Comparison of ENCODE assay signal across 15 cellular contexts in the genomic region with DNA sequence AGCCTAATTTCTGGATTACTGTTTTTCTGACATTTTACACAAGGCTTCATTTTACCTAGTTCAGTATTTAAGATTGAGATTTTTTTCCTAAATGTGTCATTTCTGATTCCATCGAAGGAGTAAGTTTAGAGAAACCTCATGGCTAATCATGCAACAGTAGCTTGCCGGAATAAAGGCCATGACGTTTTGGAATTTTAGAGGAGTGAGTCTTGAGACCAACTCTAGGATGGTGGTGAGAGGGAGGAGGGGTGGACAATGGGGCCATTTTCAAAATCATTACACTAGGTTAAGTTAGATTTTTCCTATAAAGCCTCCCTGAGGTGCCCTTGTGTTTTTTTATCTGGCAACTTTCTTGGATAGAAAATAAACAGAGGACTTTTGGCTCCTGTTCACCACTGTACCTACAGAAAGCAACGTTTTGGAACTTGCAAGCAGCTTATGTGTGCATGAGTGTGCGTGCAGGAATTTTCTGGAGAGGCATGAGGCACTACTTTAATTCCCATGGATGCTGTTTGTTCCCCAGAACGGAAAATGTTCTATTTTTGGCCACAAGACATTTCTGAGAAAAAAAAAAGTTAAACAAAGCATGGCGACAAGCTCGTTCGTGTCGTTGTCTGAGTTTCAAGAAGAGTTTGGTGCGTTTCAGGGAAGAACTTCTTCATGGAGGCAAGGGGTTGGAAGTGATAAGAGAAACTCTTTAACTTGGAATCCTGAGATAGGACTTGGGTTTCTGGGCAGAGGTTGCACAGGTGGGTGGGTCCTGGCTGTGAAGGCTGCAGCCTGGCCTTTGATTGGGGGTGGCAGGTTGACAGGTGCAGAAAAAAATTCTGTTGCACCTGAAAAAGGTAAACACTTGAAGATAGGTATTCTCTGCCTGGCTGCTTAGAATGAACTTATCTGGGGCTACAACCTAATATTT.
DNase-seq lines count a peak whose midpoint lies in the region; ATAC-seq and TF ChIP-seq lines count a peak whose summit lies in the region.
"Had no signal": no experiment of that assay in that cellular context is flagged by ENCODE, and none has a peak within 500 bp of the region (broad histone marks: within the 10 kb centered on the region; RNA-seq: fewer than 3 reads in every experiment).

No MANE protein-coding gene starts in this region.

- WGBS in right lobe of liver (ENCODE audit: insufficient coverage, low coverage, low lambda C conversion rate, missing lambda C conversion rate), result 81% methylated on average over 11 of the region's 11 CpGs

- no peak for TF ChIP-seq POLR2A in right lobe of liver (IDR thresholded peaks at IDR 0.05)

- peak overlapping the region; percentile 97 for H3K27ac ChIP-seq in KOPT-K1 (ENCODE audit: low read depth, low read length, poor library complexity, severe bottlenecking)
- peak overlapping the region; percentile 76 to 81 for H3K27ac ChIP-seq in left lung
- H3K27ac ChIP-seq in tibial artery, result peak overlapping the region; percentile 72 to 81
- no peak overlapping the region for H3K27ac ChIP-seq in right lobe of liver
- no peak overlapping the region for H3K27ac ChIP-seq in PC-3 (ENCODE audit: low read length)
- H3K27ac ChIP-seq: SK-N-MC had no signal

- H3K27me3 ChIP-seq in left lung (no peaks in the 10 kb centered on the region), tibial artery (no peaks in the 10 kb centered on the region), right lobe of liver (no peaks in the 10 kb centered on the region), PC-3 (ENCODE audit: low read length) (no peaks in the 10 kb centered on the region)
- H3K27me3 ChIP-seq: tibial nerve had no signal

- H3K4me3 ChIP-seq in cardiac fibroblast (replicated peaks in 1 of 2; ENCODE audit: low read depth in 2 of 2, low read length in 2 of 2), result no peak overlapping the region
- no peak overlapping the region for H3K4me3 ChIP-seq in left lung
- peak overlapping the region in 1 of 2 donors; percentile 9 for H3K4me3 ChIP-seq in tibial artery
- no peak overlapping the region for H3K4me3 ChIP-seq in right lobe of liver
- no peak overlapping the region for H3K4me3 ChIP-seq in PC-3 (ENCODE audit: low read length)
- H3K4me3 ChIP-seq: GM12878, SK-N-MC, tibial nerve had no signal

- no peak overlapping the region for H3K4me2 ChIP-seq in PC-3 (ENCODE audit: low read length)

- POLR2A ChIA-PET in PC-3 (lab: Charles Lee; ENCODE audit: unreplicated experiment), result no interaction called here

- no TSS peak for BruUV-seq in PC-3 (replicated peaks; lab: Mats Ljungman, UMichigan)

- H3K9me2 ChIP-seq in PC-3 (replicated peaks; ENCODE audit: low read length), result no peaks in the 10 kb centered on the region

- DNase-seq in cardiac fibroblast (ENCODE audit: low read depth in 2 of 2) (peak; percentile 54 to 65), left lung (no peak), tibial artery (no peak), right lobe of liver (no peak), PC-3 (no peak), omental fat pad (ENCODE audit: low spot score) (no peak)
- DNase-seq: activated naive CD4-positive, alpha-beta T cell treated with anti-CD3 and anti-CD28 coated beads for 36 hours; C1 segment of cervical spinal cord; erythroblast; NCI-H2107; NK-92 treated with Interleukin-12 subunit alpha and Interleukin-12 subunit beta, amount 100 ng/mL, for 24 hours had no signal

- H3K9me3 ChIP-seq in KOPT-K1 (ENCODE audit: insufficient read depth, low read length, poor library complexity, severe bottlenecking), result no peaks in the 10 kb centered on the region
- no peaks in the 10 kb centered on the region for H3K9me3 ChIP-seq in left lung
- no peaks in the 10 kb centered on the region for H3K9me3 ChIP-seq in tibial artery
- H3K9me3 ChIP-seq in right lobe of liver, result no peaks in the 10 kb centered on the region
- no peaks in the 10 kb centered on the region for H3K9me3 ChIP-seq in PC-3 (ENCODE audit: low read length)
- H3K9me3 ChIP-seq: tibial nerve had no signal

- H3K9ac ChIP-seq in PC-3 (ENCODE audit: low read length), result no peak overlapping the region

- intact Hi-C loops in left lung (cut with DNase I), result no loop called here
- intact Hi-C loops in tibial artery (cut with DNase I; ENCODE audit: low total_unique reads), result loop anchor here (5.0 kb wide), 1 partner anchor 71 kb away; no protein-coding TSS in a partner anchor
- intact Hi-C loops in right lobe of liver (cut with DNase I), result no loop called here
- intact Hi-C loops in PC-3 (cut with micrococcal nuclease), result no loop called here

- H3K36me3 ChIP-seq in KOPT-K1 (ENCODE audit: insufficient read depth, low read length) (no peaks in the 10 kb centered on the region), left lung (no peaks in the 10 kb centered on the region), tibial artery (no peaks in the 10 kb centered on the region), right lobe of liver (no peaks in the 10 kb centered on the region), PC-3 (ENCODE audit: low read depth, low read length) (no peaks in the 10 kb centered on the region)
- H3K36me3 ChIP-seq: tibial nerve had no signal

- no peaks in the 10 kb centered on the region for H3K79me2 ChIP-seq in PC-3 (ENCODE audit: low read length)

- H2AFZ ChIP-seq in PC-3 (ENCODE audit: low read length), result no peak overlapping the region

- TF ChIP-seq CTCF in cardiac fibroblast (IDR thresholded peaks at IDR 0.05; ENCODE audit: low read depth, low read length) (no peak), left lung (IDR thresholded peaks at IDR 0.05) (no peak), tibial artery (IDR thresholded peaks at IDR 0.05) (no peak), right lobe of liver (IDR thresholded peaks at IDR 0.05) (no peak), PC-3 (conservative IDR thresholded peaks at IDR 0.05; ENCODE audit: low read depth, low read length) (no peak), omental fat pad (IDR thresholded peaks at IDR 0.05) (no peak)

- H4K20me1 ChIP-seq in PC-3 (ENCODE audit: low read length), result no peaks in the 10 kb centered on the region

- no peaks in the 10 kb centered on the region for H3F3A ChIP-seq in PC-3 (ENCODE audit: low read length, unreplicated experiment)

- peak; percentile 66 for ATAC-seq in left lung
- no peak for ATAC-seq in right lobe of liver
- no peak for ATAC-seq in PC-3
- ATAC-seq in omental fat pad (ENCODE audit: low FRiP score), result no peak
- ATAC-seq: GM12878 had no signal

- H3K4me1 ChIP-seq in left lung (peaks cover 14 to 52% of the 10 kb centered on the region in 2 donors), tibial artery (peaks cover 0 to 76% (median 31%) of the 10 kb centered on the region in 4 donors), right lobe of liver (peaks cover 0 to 9% (median under 1%) of the 10 kb centered on the region in 4 donors), PC-3 (ENCODE audit: insufficient read depth, low read length) (no peaks in the 10 kb centered on the region)

- CTCF ChIA-PET in PC-3 (lab: Charles Lee), result no interaction called here

Comparison
In these comparisons a context has a peak if more than half of its experiments do, and no peak if none do; other contexts are left out.
1. H3K27ac ChIP-seq: peak in KOPT-K1 (single experiment), left lung (2 of 2) and tibial artery (2 of 2); none in right lobe of liver (0 of 3) and PC-3 (single experiment).
2. DNase-seq: peak in cardiac fibroblast (2 of 2); none in left lung (0 of 2), tibial artery (0 of 2), right lobe of liver (0 of 3), PC-3 (single experiment) and omental fat pad (single experiment).